8 cellular contexts compared by ENCODE assay signal in the genomic region with DNA sequence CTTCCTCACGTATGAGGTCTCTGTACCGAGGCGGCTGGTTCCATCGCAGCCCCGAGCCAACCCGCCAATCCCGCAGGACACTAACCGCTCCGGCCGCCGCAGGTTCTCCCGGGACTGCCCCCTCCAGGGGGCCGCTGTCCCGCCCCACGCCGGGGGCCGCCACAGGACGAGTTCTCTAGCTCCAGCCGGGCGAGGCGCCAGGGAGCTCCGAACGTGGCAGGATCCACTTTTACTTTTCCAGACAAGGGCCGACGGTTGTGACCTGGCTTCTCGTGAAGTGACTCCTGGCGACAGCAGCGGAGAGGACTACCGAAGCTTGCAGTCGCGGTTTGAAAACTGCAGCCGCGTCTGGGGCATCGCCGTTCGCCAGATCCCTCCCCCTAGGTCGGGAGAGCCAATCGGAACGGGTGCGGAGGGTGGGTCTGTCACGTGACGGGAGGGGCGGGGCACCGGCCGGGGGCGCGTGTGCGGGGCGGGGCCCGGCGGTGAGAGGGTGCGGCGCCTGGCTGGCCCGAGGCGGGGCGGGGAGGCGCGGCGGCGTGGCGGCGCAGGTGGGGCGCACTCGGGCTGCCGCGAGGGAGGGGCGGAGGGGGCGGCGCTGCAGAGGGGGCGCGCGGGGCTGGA. TPM values are rescaled to one million over a fixed set of nuclear protein-coding genes. Genes with fewer than 3 reads are reported as not detected.
A peak's percentile ranks its signal among the peaks of the same experiment; 100 is the strongest.
DNase-seq lines count a peak whose midpoint lies in the region; ATAC-seq and TF ChIP-seq lines count a peak whose summit lies in the region.

A gene (minus strand): TSS at position 331 of the 624 bp plus-strand sequence. CDS start 8,195 bp downstream, outside the sequence.

- H3K27ac ChIP-seq in spleen = peak within 1 kb of the TSS; percentile 87 to 100 (median 99)

- H3K4me3 ChIP-seq in cardiac fibroblast (replicated peaks in 1 of 2; ENCODE audit: low read depth in 2 of 2, low read length in 2 of 2) = peak within 1 kb of the TSS; percentile 83 to 84
- peak within 1 kb of the TSS; percentile 58 to 93 (median 82) for H3K4me3 ChIP-seq in spleen

- H3K9me3 Mint-ChIP-seq in activated B cell treated with CpG ODN at 0.5 μM for 24 hours = no peaks in the 10 kb centered on the region

- no peaks in the 10 kb centered on the region for H3K36me3 ChIP-seq in spleen

- peaks cover 60% of the 10 kb centered on the region for H3K4me1 Mint-ChIP-seq in activated B cell treated with CpG ODN at 0.5 μM for 24 hours

- no peaks in the 10 kb centered on the region for H3K27me3 ChIP-seq in spleen (replicated peaks in 1 of 7)

- 0 to 1% (median 1%) methylated on average over 45 to 72 of the region's 72 CpGs for WGBS in spleen, 5 donors

- peaks cover 4 to 70% (median 40%) of the 10 kb centered on the region in 6 donors for H3K4me1 ChIP-seq in spleen

- TF ChIP-seq CTCF in activated B cell treated with CpG ODN at 0.5 μM for 24 hours (IDR thresholded peaks at IDR 0.05) (no peak), cardiac fibroblast (IDR thresholded peaks at IDR 0.05; ENCODE audit: low read depth, low read length) (no peak), spleen (IDR thresholded peaks at IDR 0.05 in 8 of 11, conservative IDR thresholded peaks at IDR 0.05 in 3 of 11) (peak in 3 of 11 experiments; percentile 6 to 24 (median 23))

- POLR2A ChIA-PET in activated B cell treated with CpG ODN at 0.5 μM for 24 hours (lab: Charles Lee) = interaction anchor here (0.6 to 11.0 kb wide), 41 partner anchors 11 to 1138 kb away, joined by 3 to 543 read pairs (median 6); a partner anchor contains a TSS

- DNase-seq in ACHN = peak; percentile 94
- DNase-seq in NCI-H226 = peak; percentile 80
- peak; percentile 88 for DNase-seq in activated B cell treated with CpG ODN at 0.5 μM for 24 hours
- peak; percentile 93 to 94 for DNase-seq in cardiac fibroblast (ENCODE audit: low read depth in 2 of 2)
- peak; percentile 81 for DNase-seq in inferior parietal cortex (ENCODE audit: extremely low spot score)
- DNase-seq in spleen = peak; percentile 99

- peaks cover 38% of the 10 kb centered on the region for H3K36me3 Mint-ChIP-seq in activated B cell treated with CpG ODN at 0.5 μM for 24 hours (ENCODE audit: low read depth)

- intact Hi-C loops in activated B cell treated with CpG ODN at 0.5 μM for 24 hours (cut with micrococcal nuclease) = loop anchor here (1.0 to 10.0 kb wide), 6 partner anchors 40 to 1329 kb away; a partner anchor contains a TSS
- intact Hi-C loops in spleen (cut with DNase I; ENCODE audit: low total_unique reads) = no loop called here

- in situ Hi-C loops in ACHN (cut with HindIII; ENCODE audit: low pct_ligation_motif_present, low pct_unique_long_range_greater_than_20kb, low sequenced_read_pairs) = no loop called here

- H3K4me3 Mint-ChIP-seq in activated B cell treated with CpG ODN at 0.5 μM for 24 hours = peak within 1 kb of the TSS; percentile 99

- TF ChIP-seq POLR2A in spleen (IDR thresholded peaks at IDR 0.05) = peak; percentile 93 to 98 (median 97)

- H3K9me3 ChIP-seq in spleen = no peaks in the 10 kb centered on the region

- ATAC-seq in GM18868 (IDR thresholded peaks at IDR 0.05; ENCODE audit: unreplicated experiment) (peak; percentile 49), HG03108 (IDR thresholded peaks at IDR 0.05; ENCODE audit: unreplicated experiment) (peak; percentile 41), activated B cell treated with CpG ODN at 0.5 μM for 24 hours (ENCODE audit: low read depth) (peak; percentile 64)

- H3K27ac Mint-ChIP-seq in activated B cell treated with CpG ODN at 0.5 μM for 24 hours = peak within 1 kb of the TSS; percentile 98

- H3K27me3 Mint-ChIP-seq in activated B cell treated with CpG ODN at 0.5 μM for 24 hours = no peaks in the 10 kb centered on the region

- CTCF ChIA-PET in activated B cell treated with CpG ODN at 0.5 μM for 24 hours (lab: Charles Lee) = interaction anchor here (0.8 to 3.0 kb wide), 7 partner anchors 19 to 105 kb away, joined by 3 to 22 read pairs (median 6); no protein-coding TSS in a partner anchor

RNA-seq across cellular contexts. Expression of the gene that starts here (rescaled TPM):
- total RNA-seq in activated B cell treated with CpG ODN at 0.5 μM for 24 hours = 203 and 226 TPM in 2 replicates
- 100 to 1,000 TPM; 171 to 248 (median 196) TPM for total RNA-seq in spleen
- polyA plus RNA-seq in spleen = 10 to 100 TPM; 48.7 to 56.3 (median 51.9) TPM

Comparison
In these comparisons a context has a peak if more than half of its experiments do, and no peak if none do; other contexts are left out.
1. Peak in every context shown above with its lines: DNase-seq, ATAC-seq, H3K4me3 ChIP-seq and H3K27ac ChIP-seq.